ENCODE assay signal across 8 cellular contexts in the genomic region with DNA sequence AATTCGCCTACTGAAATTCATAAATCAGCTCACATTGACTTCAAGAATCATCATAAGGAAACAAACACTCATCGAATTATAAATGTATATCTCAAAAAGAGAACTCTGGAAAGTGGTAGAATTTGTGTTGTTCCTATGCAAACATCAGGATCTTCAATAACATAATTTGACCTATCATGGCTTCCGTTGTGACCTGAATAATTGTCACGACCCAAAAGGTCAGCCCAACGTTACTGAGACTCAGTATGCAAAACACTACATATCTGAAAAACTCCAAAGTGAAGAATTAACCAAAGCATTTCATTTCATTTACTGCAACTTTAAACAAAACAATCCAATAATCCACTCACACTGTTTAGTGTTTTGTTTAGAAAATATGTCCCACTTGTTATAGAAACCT. TPM values are rescaled to one million over a fixed set of nuclear protein-coding genes. Genes with fewer than 3 reads are reported as not detected.
A peak's percentile ranks its signal among the peaks of the same experiment; 100 is the strongest.
DNase-seq lines count a peak whose midpoint lies in the region; ATAC-seq and TF ChIP-seq lines count a peak whose summit lies in the region.

No MANE protein-coding gene starts in this region.

- H2AFZ ChIP-seq in trophoblast cell (ENCODE audit: insufficient read depth, low read length, poor library complexity) = no peak overlapping the region

- H3K9ac ChIP-seq in ES-I3 (ENCODE audit: low read depth, low read length) = peak overlapping the region; percentile 85
- peak overlapping the region; percentile 90 for H3K9ac ChIP-seq in endodermal cell (ENCODE audit: extremely low read depth, low read length, poor library complexity, severe bottlenecking)
- H3K9ac ChIP-seq in trophoblast cell (ENCODE audit: low read length) = no peak overlapping the region

- no peak overlapping the region for H3K4ac ChIP-seq in trophoblast cell (ENCODE audit: low read depth, low read length)

- H3K27ac Mint-ChIP-seq in endodermal cell = no peak overlapping the region

- WGBS in endodermal cell (ENCODE audit: insufficient coverage in 1 of 2, insufficient read length in 1 of 2), 2 experiments = 49 to 56% methylated on average over 3 to 5 of the region's 5 CpGs
- no CpG with 5 or more reads among the region's 5 CpGs for WGBS in trophoblast cell (ENCODE audit: extremely low coverage, insufficient coverage, insufficient read length)

- peaks cover 12% of the 10 kb centered on the region for H3K4me1 Mint-ChIP-seq in endodermal cell

- no peaks in the 10 kb centered on the region for H3K27me3 Mint-ChIP-seq in endodermal cell (ENCODE audit: insufficient read depth)

- H2AK5ac ChIP-seq in trophoblast cell (ENCODE audit: low read length) = no peak overlapping the region

- no peak overlapping the region for H2BK120ac ChIP-seq in trophoblast cell (ENCODE audit: insufficient read depth, low read length, poor library complexity)

- H3K79me2 ChIP-seq in trophoblast cell (ENCODE audit: control insufficient read depth, insufficient read depth, low read length, poor library complexity) = peaks cover 12% of the 10 kb centered on the region

- H3K23ac ChIP-seq in trophoblast cell (ENCODE audit: low read length) = no peak overlapping the region

- H3K4me1 ChIP-seq in ES-I3 (ENCODE audit: insufficient read depth, low read length) (peaks cover 5% of the 10 kb centered on the region), endodermal cell (ENCODE audit: control insufficient read depth, insufficient read depth, low read length) (no peaks in the 10 kb centered on the region), trophoblast cell (ENCODE audit: control insufficient read depth in 1 of 2, insufficient read depth in 2 of 2, low read length in 2 of 2) (no peaks in the 10 kb centered on the region)

- H3K4me3 ChIP-seq in endodermal cell (ENCODE audit: low read length) (peak overlapping the region; percentile 92), trophoblast cell (ENCODE audit: low read depth, low read length) (no peak overlapping the region)

- H2BK12ac ChIP-seq in trophoblast cell (ENCODE audit: low read length) = no peak overlapping the region

- H2BK5ac ChIP-seq in trophoblast cell (ENCODE audit: low read depth, low read length, poor library complexity) = no peak overlapping the region

- ATAC-seq in HG02571 (IDR thresholded peaks at IDR 0.05; ENCODE audit: unreplicated experiment) = no peak
- ATAC-seq in GM21390 (IDR thresholded peaks at IDR 0.05; ENCODE audit: unreplicated experiment) = no peak

- peaks cover 11% of the 10 kb centered on the region for H3K79me1 ChIP-seq in trophoblast cell (ENCODE audit: low read length)

- H3K4me3 Mint-ChIP-seq in endodermal cell = peak overlapping the region; percentile 96

- no peak overlapping the region for H3K18ac ChIP-seq in trophoblast cell (ENCODE audit: low read length)

- no peak for TF ChIP-seq CTCF in endodermal cell (conservative IDR thresholded peaks at IDR 0.05)

- H3K36me3 ChIP-seq in ES-I3 (ENCODE audit: insufficient read depth, low read length) = no peaks in the 10 kb centered on the region
- no peaks in the 10 kb centered on the region for H3K36me3 ChIP-seq in endodermal cell (ENCODE audit: control insufficient read depth, insufficient read depth, low read length)
- no peaks in the 10 kb centered on the region for H3K36me3 ChIP-seq in trophoblast cell (ENCODE audit: control insufficient read depth in 1 of 2, insufficient read depth in 2 of 2, low read length in 2 of 2)

- no peak overlapping the region for H3K14ac ChIP-seq in trophoblast cell (ENCODE audit: low read length)

- H3K36me3 Mint-ChIP-seq in endodermal cell (ENCODE audit: low read depth) = no peaks in the 10 kb centered on the region

- H3K9me3 ChIP-seq in ES-I3 (ENCODE audit: control insufficient read depth, insufficient read depth, low read length) (no peaks in the 10 kb centered on the region), endodermal cell (ENCODE audit: control insufficient read depth, low read length) (no peaks in the 10 kb centered on the region), trophoblast cell (ENCODE audit: insufficient read depth, low read depth, low read length) (no peaks in the 10 kb centered on the region)

- H3K9me3 Mint-ChIP-seq in endodermal cell = no peaks in the 10 kb centered on the region

- H4K91ac ChIP-seq in trophoblast cell (ENCODE audit: low read depth, low read length) = no peak overlapping the region

- H3K27me3 ChIP-seq in endodermal cell (ENCODE audit: control insufficient read depth, insufficient read depth, low read length, poor library complexity, severe bottlenecking) (no peaks in the 10 kb centered on the region), trophoblast cell (ENCODE audit: insufficient read depth, low read length) (no peaks in the 10 kb centered on the region)

- no peak overlapping the region for H3K27ac ChIP-seq in endodermal cell (ENCODE audit: low read depth, low read length)
- no peak overlapping the region for H3K27ac ChIP-seq in trophoblast cell (ENCODE audit: low read depth, low read length)

- no peak overlapping the region for H4K12ac ChIP-seq in trophoblast cell (ENCODE audit: low read depth, low read length)

- H3K4me2 ChIP-seq in trophoblast cell (ENCODE audit: low read length) = peak overlapping the region; percentile 54

- H4K8ac ChIP-seq in trophoblast cell (ENCODE audit: low read depth, low read length) = no peak overlapping the region

- DNase-seq in OCI-M1 (lab: John Stamatoyannopoulos, UW) (peak; percentile 50), endodermal cell (no peak), trophoblast cell (no peak), NCI-H446 treated with DMSO at 0.1 percent for 48 hours (lab: John Stamatoyannopoulos, UW) (no peak), HCEC 1CT (no peak)

RNA-seq across cellular contexts. Expression of a gene that starts 1.2 kb away (rescaled TPM):
- 10 to 100 TPM; 19.2 to 24.0 TPM for total RNA-seq in endodermal cell
- 17.4 TPM for polyA plus RNA-seq in endodermal cell (2013, experiment 1 of 2)
- polyA plus RNA-seq in endodermal cell (2013, experiment 2 of 2) = 15.6 TPM
- polyA plus RNA-seq in trophoblast cell (2013) = 5.7 and 5.9 TPM in 2 replicates
